ENCODE assay signal across 18 cellular contexts in the genomic region with DNA sequence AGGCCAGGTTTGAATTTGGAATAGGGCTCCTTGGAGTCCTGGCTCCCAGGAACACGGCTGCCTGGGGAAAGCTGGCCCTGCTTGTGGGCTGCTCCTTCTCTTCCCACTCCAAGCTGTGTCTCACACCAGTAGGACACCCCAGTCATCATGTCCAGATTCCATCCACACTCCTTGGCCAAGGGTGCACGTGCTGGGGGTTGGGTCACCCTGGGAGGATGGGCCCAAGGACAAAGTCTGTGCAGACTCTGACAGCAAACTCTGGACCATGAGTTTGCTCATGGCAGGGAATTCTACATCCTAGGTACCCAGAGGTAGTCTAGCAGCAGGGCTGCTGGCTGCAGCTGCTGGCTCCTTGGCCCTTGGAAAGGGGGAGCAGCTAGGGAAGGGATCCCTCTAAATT.
"Had no signal": no experiment of that assay in that cellular context is flagged by ENCODE, and none has a peak within 500 bp of the region (broad histone marks: within the 10 kb centered on the region; RNA-seq: fewer than 3 reads in every experiment).

No MANE protein-coding gene starts in this region.

- H3K4me3 ChIP-seq: dorsolateral prefrontal cortex, lower lobe of right lung, prostate gland, right atrium auricular region, smooth muscle cell, stomach, thyroid gland, uterus had no signal

- H3K4me3 Mint-ChIP-seq: natural killer cell; stimulated activated effector memory CD8-positive, alpha-beta T cell treated with anti-CD3 and anti-CD28 coated beads, Interleukin-12 subunit alpha, Interleukin-12 subunit beta, amount 100 ng/mL, for 72 hours; type B pancreatic cell had no signal

- H3K36me3 Mint-ChIP-seq: natural killer cell; stimulated activated effector memory CD8-positive, alpha-beta T cell treated with anti-CD3 and anti-CD28 coated beads, Interleukin-12 subunit alpha, Interleukin-12 subunit beta, amount 100 ng/mL, for 72 hours had no signal

- H3K27ac Mint-ChIP-seq: natural killer cell; stimulated activated effector memory CD8-positive, alpha-beta T cell treated with anti-CD3 and anti-CD28 coated beads, Interleukin-12 subunit alpha, Interleukin-12 subunit beta, amount 100 ng/mL, for 72 hours; type B pancreatic cell had no signal

- H3K4me2 ChIP-seq: smooth muscle cell had no signal

- H3K27ac ChIP-seq: lower lobe of right lung, prostate gland, right atrium auricular region, stomach, thyroid gland, uterus had no signal

- H3K9me3 Mint-ChIP-seq: natural killer cell; stimulated activated effector memory CD8-positive, alpha-beta T cell treated with anti-CD3 and anti-CD28 coated beads, Interleukin-12 subunit alpha, Interleukin-12 subunit beta, amount 100 ng/mL, for 72 hours had no signal

- H3K36me3 ChIP-seq: lower lobe of right lung, prostate gland, right atrium auricular region, stomach, thyroid gland, uterus had no signal

- H3K9me3 ChIP-seq: lower lobe of right lung, prostate gland, right atrium auricular region, stomach, thyroid gland, uterus had no signal

- ATAC-seq: left ventricle myocardium superior; natural killer cell; sciatic nerve; stimulated activated effector memory CD8-positive, alpha-beta T cell treated with anti-CD3 and anti-CD28 coated beads, Interleukin-12 subunit alpha, Interleukin-12 subunit beta, amount 100 ng/mL, for 72 hours had no signal

- DNase-seq: dorsolateral prefrontal cortex; effector CD4-positive, alpha-beta T cell; left ventricle myocardium superior; lower lobe of right lung; natural killer cell; stimulated activated CD4-positive, alpha-beta T cell treated with anti-CD3 and anti-CD28 coated beads, Interleukin-12 subunit alpha, Interleukin-12 subunit beta, amount 100 ng/mL, for 4 hours; stimulated activated CD4-positive, alpha-beta T cell treated with anti-CD3 and anti-CD28 coated beads, Interleukin-1b, Interleukin-23, amount 100 ng/mL, for 48 hours; stimulated activated CD4-positive, alpha-beta T cell treated with anti-CD3 and anti-CD28 coated beads, Interleukin-4, amount 100 ng/mL, for 1 hour; stimulated activated naive CD4-positive, alpha-beta T cell treated with Interleukin-2 at 50 U/mL for 16 hours; stomach; thyroid gland; uterus had no signal

- H3K27me3 ChIP-seq: dorsolateral prefrontal cortex, right atrium auricular region, stomach, thyroid gland, uterus had no signal

- H3K4me1 ChIP-seq: prostate gland, stomach, uterus had no signal
